In genomic region chr15:29859293-29859692, GRCh38 we compare ENCODE assay signal across 17 cellular contexts. TPM values are rescaled to one million over a fixed set of nuclear protein-coding genes. Genes with fewer than 3 reads are reported as not detected.
DNase-seq lines count a peak whose midpoint lies in the region; ATAC-seq and TF ChIP-seq lines count a peak whose summit lies in the region.
"Had no signal": no experiment of that assay in that cellular context is flagged by ENCODE, and none has a peak within 500 bp of the region (broad histone marks: within the 10 kb centered on the region; RNA-seq: fewer than 3 reads in every experiment).

No MANE protein-coding gene starts in this region.

- H3K23ac ChIP-seq in IMR-90 (ENCODE audit: low read depth, low read length): no peak overlapping the region
- H3K23ac ChIP-seq in trophoblast cell (ENCODE audit: low read length): no peak overlapping the region

- no peak overlapping the region for H2BK12ac ChIP-seq in trophoblast cell (ENCODE audit: low read length)

- H3K79me1 ChIP-seq in IMR-90 (ENCODE audit: low read depth in 1 of 2, low read length in 2 of 2) (no peaks in the 10 kb centered on the region), trophoblast cell (ENCODE audit: low read length) (no peaks in the 10 kb centered on the region)

- H2BK5ac ChIP-seq in IMR-90 (ENCODE audit: low read depth, low read length, poor library complexity, severe bottlenecking) (peak overlapping the region; percentile 56), trophoblast cell (ENCODE audit: low read depth, low read length, poor library complexity) (no peak overlapping the region)

- TF ChIP-seq CTCF in SK-N-SH (IDR thresholded peaks at IDR 0.05): no peak
- TF ChIP-seq CTCF in IMR-90 (conservative IDR thresholded peaks at IDR 0.05; ENCODE audit: low read depth, low read length): no peak
- no peak for TF ChIP-seq CTCF in chondrocyte (IDR thresholded peaks at IDR 0.05)
- no peak for TF ChIP-seq CTCF in Calu3 (IDR thresholded peaks at IDR 0.05; ENCODE audit: unreplicated experiment)

- H2AK5ac ChIP-seq in IMR-90 (ENCODE audit: low read depth, low read length) (0 out of 2 replicates have a peak overlapping the region, but pooled peaks have one; percentile 47), trophoblast cell (ENCODE audit: low read length) (no peak overlapping the region)

- CTCF ChIA-PET in SK-N-SH (lab: Yijun Ruan, JAX): no interaction called here
- CTCF ChIA-PET in IMR-90 (lab: Yijun Ruan, JAX): no interaction called here
- CTCF ChIA-PET in Calu3 (lab: Charles Lee): interaction anchor here (0.5 kb wide), 1 partner anchor 84 kb away, joined by 4 read pairs; no protein-coding TSS in a partner anchor

- no peaks in the 10 kb centered on the region for H3K4me1 ChIP-seq in SK-N-SH (ENCODE audit: control insufficient read depth in 1 of 2, insufficient read depth in 2 of 2, low read depth in 1 of 2, low read length in 1 of 2)
- H3K4me1 ChIP-seq in IMR-90 (ENCODE audit: control insufficient read depth, insufficient read depth, low read length): peaks cover 10% of the 10 kb centered on the region
- H3K4me1 ChIP-seq in trophoblast cell (ENCODE audit: control insufficient read depth in 1 of 2, insufficient read depth in 2 of 2, low read length in 2 of 2): peaks cover 2 to 5% of the 10 kb centered on the region in 2 experiments

- no peak for DNase-seq in SK-N-SH
- no peak for DNase-seq in IMR-90
- DNase-seq in glomerular visceral epithelial cell (ENCODE audit: extremely low spot score): peak; percentile 9
- no peak for DNase-seq in trophoblast cell
- DNase-seq in chondrocyte (ENCODE audit: low spot score): no peak
- DNase-seq in Calu3: no peak
- DNase-seq: DMS 273 treated with DMSO at 0.1 percent for 48 hours, GF-D8, Karpas-422, NCI-H1092 treated with DMSO at 0.1 percent for 48 hours, NCI-H2081 treated with DMSO at 0.1 percent for 48 hours, NCI-H524 had no signal

- no peak for ATAC-seq in SK-N-SH treated with all-trans-retinoic acid at 6 μM for 48 hours
- ATAC-seq in IMR-90 (ENCODE audit: low read depth): no peak
- ATAC-seq in GM19397 (IDR thresholded peaks at IDR 0.05; ENCODE audit: unreplicated experiment): no peak
- ATAC-seq: Right ventricle myocardium inferior had no signal

- H4K12ac ChIP-seq in trophoblast cell (ENCODE audit: low read depth, low read length): no peak overlapping the region

- H3K4me1 Mint-ChIP-seq in chondrocyte (ENCODE audit: low read depth) (peaks cover 15% of the 10 kb centered on the region), Calu3 (ENCODE audit: low read depth, unreplicated experiment) (no peaks in the 10 kb centered on the region)

- H3K14ac ChIP-seq in IMR-90 (replicated peaks; ENCODE audit: low read depth, low read length) (peak overlapping the region; percentile 50; the same call in 1 of the 2 replicates), trophoblast cell (ENCODE audit: low read length) (no peak overlapping the region)

- H2BK15ac ChIP-seq in IMR-90 (ENCODE audit: low read depth, low read length): 0 out of 3 replicates have a peak overlapping the region, but pooled peaks have one; percentile 81

- no peak for TF ChIP-seq EP300 in SK-N-SH (IDR thresholded peaks at IDR 0.05; ENCODE audit: borderline replicate concordance in 1 of 2, low read depth in 1 of 2, low read length in 1 of 2)

- H3K9me2 ChIP-seq in SK-N-SH: no peaks in the 10 kb centered on the region

- no peak overlapping the region for H3K27ac Mint-ChIP-seq in chondrocyte (ENCODE audit: unreplicated experiment)
- H3K27ac Mint-ChIP-seq in Calu3 (ENCODE audit: unreplicated experiment): no peak overlapping the region

- H2BK20ac ChIP-seq in IMR-90 (ENCODE audit: low read depth, low read length): peak overlapping the region; percentile 8

- H3K36me3 Mint-ChIP-seq in chondrocyte (ENCODE audit: low read depth): no peaks in the 10 kb centered on the region
- no peaks in the 10 kb centered on the region for H3K36me3 Mint-ChIP-seq in Calu3 (ENCODE audit: insufficient read depth, unreplicated experiment)

- H3K9me3 ChIP-seq in SK-N-SH: no peaks in the 10 kb centered on the region
- H3K9me3 ChIP-seq in IMR-90 (ENCODE audit: control insufficient read depth, insufficient read depth, low read length): no peaks in the 10 kb centered on the region
- peaks cover 2% of the 10 kb centered on the region for H3K9me3 ChIP-seq in trophoblast cell (ENCODE audit: insufficient read depth, low read depth, low read length)
- H3K9me3 ChIP-seq: MG63 had no signal

- H2BK120ac ChIP-seq in IMR-90 (ENCODE audit: low read depth, low read length) (no peak overlapping the region; the same call in 1 of the 2 replicates), trophoblast cell (ENCODE audit: insufficient read depth, low read length, poor library complexity) (no peak overlapping the region)

- H3K4me3 Mint-ChIP-seq in chondrocyte (ENCODE audit: unreplicated experiment) (no peak overlapping the region), Calu3 (ENCODE audit: low read depth, unreplicated experiment) (no peak overlapping the region)

- 71% methylated on average over 4 of the region's 4 CpGs for WGBS in SK-N-SH (ENCODE audit: low lambda C conversion rate)
- WGBS in IMR-90 (ENCODE audit: extremely low coverage in 2 of 2, insufficient read length in 1 of 2), 2 experiments: no CpG with 5 or more reads among the region's 4 CpGs
- no CpG with 5 or more reads among the region's 4 CpGs for WGBS in trophoblast cell (ENCODE audit: extremely low coverage, insufficient coverage, insufficient read length)

- H3K36me3 ChIP-seq in SK-N-SH (replicated peaks in 1 of 2; ENCODE audit: control insufficient read depth in 1 of 2, insufficient read depth in 2 of 2, low read length in 1 of 2): no peaks in the 10 kb centered on the region
- H3K36me3 ChIP-seq in IMR-90 (ENCODE audit: control insufficient read depth, insufficient read depth, low read length): no peaks in the 10 kb centered on the region
- H3K36me3 ChIP-seq in trophoblast cell (ENCODE audit: control insufficient read depth in 1 of 2, insufficient read depth in 2 of 2, low read length in 2 of 2): no peaks in the 10 kb centered on the region
- H3K36me3 ChIP-seq: MG63 had no signal

- H3K18ac ChIP-seq in IMR-90 (ENCODE audit: low read depth, low read length): peak overlapping the region; percentile 26; the same call in 1 of the 2 replicates
- no peak overlapping the region for H3K18ac ChIP-seq in trophoblast cell (ENCODE audit: low read length)

- TF ChIP-seq POLR2A in IMR-90 (IDR thresholded peaks at IDR 0.05; ENCODE audit: low read depth, low read length): no peak

- H3K79me2 ChIP-seq in SK-N-SH (ENCODE audit: insufficient read depth) (no peaks in the 10 kb centered on the region), trophoblast cell (ENCODE audit: control insufficient read depth, insufficient read depth, low read length, poor library complexity) (no peaks in the 10 kb centered on the region)

- no peak overlapping the region for H4K91ac ChIP-seq in IMR-90 (ENCODE audit: insufficient read depth, low read depth, low read length)
- no peak overlapping the region for H4K91ac ChIP-seq in trophoblast cell (ENCODE audit: low read depth, low read length)

- peaks cover 5% of the 10 kb centered on the region; the same call in 1 of the 2 replicates for H3K9me1 ChIP-seq in IMR-90 (ENCODE audit: insufficient read depth, low read length)

- BruUV-seq in IMR-90 (replicated peaks; lab: Mats Ljungman, UMichigan): no TSS peak
- no TSS peak for BruUV-seq in Calu3 (replicated peaks; lab: Mats Ljungman, UMichigan)

- H2AFZ ChIP-seq in SK-N-SH (ENCODE audit: low read depth) (0 out of 2 replicates have a peak overlapping the region, but pooled peaks have one; percentile 54), IMR-90 (replicated peaks; ENCODE audit: low read length, poor library complexity) (peak overlapping the region; percentile 19), trophoblast cell (ENCODE audit: insufficient read depth, low read length, poor library complexity) (no peak overlapping the region)

- POLR2A ChIA-PET in SK-N-SH (lab: Yijun Ruan, JAX): no interaction called here
- POLR2A ChIA-PET in IMR-90 (lab: Charles Lee; ENCODE audit: unreplicated experiment): no interaction called here

- peak overlapping the region; percentile 68; the same call in 1 of the 2 replicates for H4K5ac ChIP-seq in IMR-90 (ENCODE audit: low read depth, low read length)

- no peaks in the 10 kb centered on the region for H4K20me1 ChIP-seq in SK-N-SH (ENCODE audit: insufficient read depth)
- H4K20me1 ChIP-seq in IMR-90 (ENCODE audit: insufficient read depth, low read length): no peaks in the 10 kb centered on the region

- dilution Hi-C loops in IMR-90 (cut with HindIII; ENCODE audit: low sequenced_read_pairs, unreplicated experiment): no loop called here

- H3K27me3 ChIP-seq in SK-N-SH (ENCODE audit: insufficient read depth) (no peaks in the 10 kb centered on the region), IMR-90 (ENCODE audit: control insufficient read depth, insufficient read depth, low read length) (no peaks in the 10 kb centered on the region), trophoblast cell (ENCODE audit: insufficient read depth, low read length) (no peaks in the 10 kb centered on the region)
- H3K27me3 ChIP-seq: MG63 had no signal

- H3K4me3 ChIP-seq in SK-N-SH (ENCODE audit: low read depth in 2 of 2, low read length in 1 of 2) (no peak overlapping the region), IMR-90 (ENCODE audit: insufficient read depth, low read depth, low read length) (no peak overlapping the region), trophoblast cell (ENCODE audit: low read depth, low read length) (no peak overlapping the region)
- H3K4me3 ChIP-seq: MG63 had no signal

- H3F3A ChIP-seq in SK-N-SH (replicated peaks; ENCODE audit: insufficient read depth): peaks cover 3% of the 10 kb centered on the region

- H3K4me2 ChIP-seq in SK-N-SH (0 out of 2 replicates have a peak overlapping the region, but pooled peaks have one; percentile 6), IMR-90 (ENCODE audit: low read depth, low read length) (no peak overlapping the region), trophoblast cell (ENCODE audit: low read length) (no peak overlapping the region)

- H2AK9ac ChIP-seq in IMR-90 (replicated peaks; ENCODE audit: low read depth, low read length, poor library complexity): no peak overlapping the region

- H3K27me3 Mint-ChIP-seq in chondrocyte (ENCODE audit: low read depth) (no peaks in the 10 kb centered on the region), Calu3 (ENCODE audit: unreplicated experiment) (no peaks in the 10 kb centered on the region)

- TF ChIP-seq RAD21 in SK-N-SH (IDR thresholded peaks at IDR 0.05; ENCODE audit: low read length): no peak
- no peak for TF ChIP-seq RAD21 in IMR-90 (IDR thresholded peaks at IDR 0.05; ENCODE audit: low read length)

- in situ Hi-C loops in IMR-90 (cut with MboI; ENCODE audit: low sequenced_read_pairs): no loop called here

- no peaks in the 10 kb centered on the region for H3K9me3 Mint-ChIP-seq in chondrocyte (ENCODE audit: low read depth)
- no peaks in the 10 kb centered on the region for H3K9me3 Mint-ChIP-seq in Calu3 (ENCODE audit: low read depth, unreplicated experiment)

- H3K27ac ChIP-seq in SK-N-SH (ENCODE audit: low read depth in 2 of 2, low read length in 1 of 2) (no peak overlapping the region), IMR-90 (ENCODE audit: insufficient read depth, low read length) (no peak overlapping the region), trophoblast cell (ENCODE audit: low read depth, low read length) (no peak overlapping the region)
- H3K27ac ChIP-seq: 22Rv1 had no signal

- no peak overlapping the region; the same call in 1 of the 2 replicates for H3K4ac ChIP-seq in IMR-90 (ENCODE audit: low read depth, low read length)
- no peak overlapping the region for H3K4ac ChIP-seq in trophoblast cell (ENCODE audit: low read depth, low read length)

- intact Hi-C loops in IMR-90 (cut with micrococcal nuclease): no loop called here
- intact Hi-C loops in Calu3 (cut with micrococcal nuclease; ENCODE audit: unreplicated experiment): no loop called here

- H3K9ac ChIP-seq in SK-N-SH: no peak overlapping the region
- no peak overlapping the region for H3K9ac ChIP-seq in IMR-90 (ENCODE audit: low read depth, low read length)
- H3K9ac ChIP-seq in trophoblast cell (ENCODE audit: low read length): peak overlapping the region; percentile 57

- no peak overlapping the region for H3K56ac ChIP-seq in IMR-90 (ENCODE audit: extremely low read depth, insufficient read depth, low read length)

- H4K8ac ChIP-seq in IMR-90 (ENCODE audit: low read depth in 2 of 2, low read length in 2 of 2): peak overlapping the region in 1 of 2 experiments; percentile 72; a peak in 2 of 4 replicates
- H4K8ac ChIP-seq in trophoblast cell (ENCODE audit: low read depth, low read length): no peak overlapping the region

RNA-seq across cellular contexts. Expression of gene TJP1, which starts 37.0 kb away (rescaled TPM):
- polyA plus RNA-seq in SK-N-SH (2012; rRNA removed) (17.5 and 23.7 TPM in 2 replicates), IMR-90 (2012; rRNA removed) (41.9 and 42.2 TPM in 2 replicates)
- 19.8 and 19.9 TPM in 2 replicates for polyA plus RNA-seq in SK-N-SH (2012; cell fraction: cytosol; rRNA removed)
- polyA plus RNA-seq in SK-N-SH (2012; cell fraction: nucleus; rRNA removed): 15.4 and 26.0 TPM in 2 replicates
- total RNA-seq in IMR-90 (2012; rRNA removed) (43.4 and 61.7 TPM in 2 replicates), chondrocyte (90.5 to 108 TPM (median 91.7 TPM) in 3 replicates), Calu3 (2022) (37.4 and 44.3 TPM in 2 replicates)
- polyA plus RNA-seq in IMR-90 (2012; cell fraction: cytosol; rRNA removed): 13.8 and 15.5 TPM in 2 replicates
- 15.4 and 56.9 TPM in 2 replicates for polyA plus RNA-seq in IMR-90 (2012; cell fraction: nucleus; rRNA removed; ENCODE audit: low replicate concordance)
- 85.2 and 88.6 TPM in 2 replicates for polyA plus RNA-seq in trophoblast cell (2013)
